23 cellular contexts compared by ENCODE assay signal in the genomic region with DNA sequence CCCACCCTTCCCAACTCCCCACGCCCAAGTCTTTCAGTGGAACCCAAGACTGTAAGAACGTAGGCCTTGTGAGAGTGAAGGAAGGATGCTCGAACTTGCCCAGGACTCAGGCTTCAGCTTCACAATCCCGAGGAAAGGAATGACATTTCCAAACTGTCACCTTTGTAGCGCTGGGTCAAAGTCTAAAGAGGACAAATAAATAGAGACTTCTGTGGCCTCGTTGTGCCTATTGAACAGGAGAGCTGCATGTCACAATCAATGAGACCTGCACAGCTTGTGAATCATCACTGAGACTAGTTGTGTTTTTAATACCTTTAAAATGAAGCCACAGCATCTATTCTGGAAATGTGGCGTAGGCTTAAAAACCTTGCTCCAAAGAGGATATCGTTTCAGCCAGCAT.
"Had no signal": no experiment of that assay in that cellular context is flagged by ENCODE, and none has a peak within 500 bp of the region (broad histone marks: within the 10 kb centered on the region; RNA-seq: fewer than 3 reads in every experiment).

No MANE protein-coding gene starts in this region.

- H3K27ac Mint-ChIP-seq: activated CD4-positive, alpha-beta memory T cell treated with anti-CD3 and anti-CD28 coated beads for 36 hours; activated CD4-positive, alpha-beta T cell treated with anti-CD3 and anti-CD28 coated beads, Interleukin-2, amount 10 ng/mL, durations not matched to agents 7 days and 5 days; activated naive CD4-positive, alpha-beta T cell treated with anti-CD3 and anti-CD28 coated beads, Interleukin-2, amount 50 U/mL, for 72 hours; activated naive CD8-positive, alpha-beta T cell treated with anti-CD3 and anti-CD28 coated beads, Interleukin-2, amount 50 U/mL, for 24 hours had no signal

- H3K27me3 ChIP-seq: ascending aorta, body of pancreas had no signal

- H3K36me3 Mint-ChIP-seq: activated naive CD4-positive, alpha-beta T cell treated with anti-CD3 and anti-CD28 coated beads, Interleukin-2, amount 50 U/mL, for 72 hours had no signal

- H3K9me3 ChIP-seq: ascending aorta, body of pancreas had no signal

- H3K4me1 Mint-ChIP-seq: activated CD4-positive, alpha-beta T cell treated with anti-CD3 and anti-CD28 coated beads, Interleukin-2, amount 10 ng/mL, durations not matched to agents 7 days and 5 days; activated naive CD8-positive, alpha-beta T cell treated with anti-CD3 and anti-CD28 coated beads, Interleukin-2, amount 50 U/mL, for 24 hours had no signal

- H3K27me3 Mint-ChIP-seq: activated CD4-positive, alpha-beta memory T cell treated with anti-CD3 and anti-CD28 coated beads for 36 hours; activated CD4-positive, alpha-beta T cell treated with anti-CD3 and anti-CD28 coated beads, Interleukin-2, amount 10 ng/mL, durations not matched to agents 7 days and 5 days; activated naive CD8-positive, alpha-beta T cell treated with anti-CD3 and anti-CD28 coated beads, Interleukin-2, amount 50 U/mL, for 24 hours had no signal

- ATAC-seq: activated naive CD4-positive, alpha-beta T cell treated with anti-CD3 and anti-CD28 coated beads, Interleukin-2, amount 50 U/mL, for 72 hours; activated naive CD8-positive, alpha-beta T cell treated with anti-CD3 and anti-CD28 coated beads, Interleukin-2, amount 50 U/mL, for 24 hours; activated T-cell treated with anti-CD3 and anti-CD28 coated beads, Interleukin-2, amount 50 U/mL, for 4 hours; body of pancreas had no signal

- H3K4me3 ChIP-seq: ascending aorta, body of pancreas, SK-N-MC had no signal

- H3K9me3 Mint-ChIP-seq: activated CD4-positive, alpha-beta memory T cell treated with anti-CD3 and anti-CD28 coated beads for 36 hours; activated CD4-positive, alpha-beta T cell treated with anti-CD3 and anti-CD28 coated beads, Interleukin-2, amount 10 ng/mL, durations not matched to agents 7 days and 5 days; activated naive CD4-positive, alpha-beta T cell treated with anti-CD3 and anti-CD28 coated beads, Interleukin-2, amount 50 U/mL, for 72 hours; activated naive CD8-positive, alpha-beta T cell treated with anti-CD3 and anti-CD28 coated beads, Interleukin-2, amount 50 U/mL, for 24 hours; activated T-cell treated with anti-CD3 and anti-CD28 coated beads, Interleukin-2, amount 50 U/mL, for 4 hours had no signal

- H3K36me3 ChIP-seq: ascending aorta had no signal

- H3K4me1 ChIP-seq: ascending aorta, body of pancreas had no signal

- H3K27ac ChIP-seq: ascending aorta, body of pancreas, SK-N-MC, VCaP had no signal

- DNase-seq: activated CD4-positive, alpha-beta memory T cell treated with anti-CD3 and anti-CD28 coated beads for 36 hours; activated CD4-positive, alpha-beta T cell treated with anti-CD3 and anti-CD28 coated beads, Interleukin-2, amount 10 ng/mL, durations not matched to agents 7 days and 5 days; activated CD4-positive, CD25-positive, alpha-beta regulatory T cell; activated CD8-positive, alpha-beta memory T cell treated with anti-CD3 and anti-CD28 coated beads for 24 hours; activated effector memory CD4-positive, alpha-beta T cell treated with anti-CD3 and anti-CD28 coated beads, Interleukin-2, amount 50 U/mL, for 16 hours; activated naive CD4-positive, alpha-beta T cell treated with Interleukin-2 at 50 U/mL for 16 hours; activated naive CD8-positive, alpha-beta T cell treated with anti-CD3 and anti-CD28 coated beads, Interleukin-2, amount 50 U/mL, for 24 hours; activated T-cell treated with anti-CD3 and anti-CD28 coated beads, Interleukin-2, amount 50 U/mL, for 4 hours; amniotic stem cell; body of pancreas; Kasumi-1; NCI-H1048; NCI-H146; NCI-H187 treated with DMSO at 0.1 percent for 48 hours; NCI-H2081 treated with DMSO at 0.1 percent for 48 hours; NCI-H2227 treated with DMSO at 0.1 percent for 48 hours; NCI-H526 treated with DMSO at 0.1 percent for 48 hours; NCI-H82; T-helper 1 cell had no signal

- H3K4me3 Mint-ChIP-seq: activated CD4-positive, alpha-beta memory T cell treated with anti-CD3 and anti-CD28 coated beads for 36 hours; activated CD4-positive, alpha-beta T cell treated with anti-CD3 and anti-CD28 coated beads, Interleukin-2, amount 10 ng/mL, durations not matched to agents 7 days and 5 days; activated naive CD8-positive, alpha-beta T cell treated with anti-CD3 and anti-CD28 coated beads, Interleukin-2, amount 50 U/mL, for 24 hours; activated T-cell treated with anti-CD3 and anti-CD28 coated beads, Interleukin-2, amount 50 U/mL, for 4 hours had no signal
